In the genomic region with DNA sequence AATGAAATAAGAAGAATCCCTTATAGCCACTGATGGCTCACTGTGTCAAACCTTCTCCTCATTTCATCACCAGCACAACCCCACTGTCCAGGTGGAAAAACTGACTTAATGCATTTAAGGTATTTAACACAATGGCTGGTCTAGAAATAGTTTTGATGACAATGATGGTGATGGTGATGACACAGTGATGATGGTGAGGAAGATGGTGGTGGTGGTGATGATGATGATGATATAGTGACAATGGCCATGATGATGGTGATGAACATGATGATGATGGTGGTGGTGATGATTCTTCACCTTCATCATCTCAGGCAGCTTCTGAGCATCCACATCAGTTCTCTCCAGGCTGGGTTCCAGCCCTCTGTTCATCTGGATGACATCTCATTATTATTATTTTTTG, we compare ENCODE assay signal across 3 cellular contexts.
TF ChIP-seq lines count a peak whose summit lies in the region.

No MANE protein-coding gene starts in this region.

TF ChIP-seq in HepG2, 621 proteins besides CTCF, POLR2A, EP300 and RAD21:
- TF ChIP-seq ZNF530 (CRISPR knock-in tag; IDR thresholded peaks at IDR 0.05; ENCODE audit: low read depth) (no peak), CREB1 (IDR thresholded peaks at IDR 0.05) (peak; percentile 87), CREB1 (CRISPR knock-in tag; IDR thresholded peaks at IDR 0.05) (no peak)
TF ChIP-seq in HepG2: peak in this region for 1.

TF ChIP-seq in HEK293, 187 proteins besides CTCF, POLR2A, EP300 and RAD21:
- peak; percentile 75 for TF ChIP-seq ZNF513 (tag by site-specific recombination; IDR thresholded peaks at IDR 0.05)
- TF ChIP-seq, protein P1, sequence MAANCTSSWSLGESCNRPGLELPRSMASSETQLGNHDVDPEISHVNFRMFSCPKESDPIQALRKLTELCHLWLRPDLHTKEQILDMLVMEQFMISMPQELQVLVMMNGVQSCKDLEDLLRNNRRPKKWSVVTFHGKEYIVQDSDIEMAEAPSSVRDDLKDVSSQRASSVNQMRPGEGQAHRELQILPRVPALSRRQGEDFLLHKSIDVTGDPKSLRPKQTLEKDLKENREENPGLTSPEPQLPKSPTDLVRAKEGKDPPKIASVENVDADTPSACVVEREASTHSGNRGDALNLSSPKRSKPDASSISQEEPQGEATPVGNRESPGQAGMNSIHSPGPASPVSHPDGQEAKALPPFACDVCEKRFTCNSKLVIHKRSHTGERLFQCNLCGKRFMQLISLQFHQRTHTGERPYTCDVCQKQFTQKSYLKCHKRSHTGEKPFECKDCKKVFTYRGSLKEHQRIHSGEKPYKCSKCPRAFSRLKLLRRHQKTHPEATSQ (tag by site-specific recombination; IDR thresholded peaks at IDR 0.05), result no peak

TF ChIP-seq in H1, 55 proteins besides CTCF, POLR2A, EP300 and RAD21:
- TF ChIP-seq CHD1 (IDR thresholded peaks at IDR 0.05; ENCODE audit: low read depth, low read length), result no peak
- no peak for TF ChIP-seq SUZ12 (IDR thresholded peaks at IDR 0.05; ENCODE audit: low read length)
- TF ChIP-seq HDAC6 (IDR thresholded peaks at IDR 0.05; ENCODE audit: low read depth, low read length), result no peak
- TF ChIP-seq EGR1 (IDR thresholded peaks at IDR 0.05; ENCODE audit: borderline replicate concordance, low read depth, low read length), result no peak
- no peak for TF ChIP-seq TEAD4 (IDR thresholded peaks at IDR 0.05; ENCODE audit: low read depth, low read length)
- no peak for TF ChIP-seq JUN (IDR thresholded peaks at IDR 0.05; ENCODE audit: low read depth, low read length)
- TF ChIP-seq NRF1 (IDR thresholded peaks at IDR 0.05; ENCODE audit: low read depth, low read length), result no peak
- TF ChIP-seq TCF12 (IDR thresholded peaks at IDR 0.05; ENCODE audit: low read depth, low read length), result no peak
- no peak for TF ChIP-seq SAP30 (IDR thresholded peaks at IDR 0.05; ENCODE audit: insufficient read depth, insufficient replicate concordance, low read length)
- no peak for TF ChIP-seq RNF2 (IDR thresholded peaks at IDR 0.05; ENCODE audit: borderline replicate concordance, low read depth, low read length, missing control alignments, poor library complexity, severe bottlenecking)
- TF ChIP-seq ATF3 (IDR thresholded peaks at IDR 0.05; ENCODE audit: insufficient read depth, low read depth, low read length), result no peak
- no peak for TF ChIP-seq CREB1 (IDR thresholded peaks at IDR 0.05)
- TF ChIP-seq SIX5 (IDR thresholded peaks at IDR 0.05; ENCODE audit: low read depth, low read length), result no peak
- TF ChIP-seq, protein P2, sequence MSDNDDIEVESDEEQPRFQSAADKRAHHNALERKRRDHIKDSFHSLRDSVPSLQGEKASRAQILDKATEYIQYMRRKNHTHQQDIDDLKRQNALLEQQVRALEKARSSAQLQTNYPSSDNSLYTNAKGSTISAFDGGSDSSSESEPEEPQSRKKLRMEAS (IDR thresholded peaks at IDR 0.05), result no peak
- TF ChIP-seq SRF (IDR thresholded peaks at IDR 0.05; ENCODE audit: low read depth, low read length), result no peak
- TF ChIP-seq TAF1 (IDR thresholded peaks at IDR 0.05; ENCODE audit: low read depth, low read length), result no peak
- no peak for TF ChIP-seq RFX5 (IDR thresholded peaks at IDR 0.05; ENCODE audit: borderline replicate concordance, low read depth, low read length)
